9 cellular contexts compared by ENCODE assay signal in the genomic region with DNA sequence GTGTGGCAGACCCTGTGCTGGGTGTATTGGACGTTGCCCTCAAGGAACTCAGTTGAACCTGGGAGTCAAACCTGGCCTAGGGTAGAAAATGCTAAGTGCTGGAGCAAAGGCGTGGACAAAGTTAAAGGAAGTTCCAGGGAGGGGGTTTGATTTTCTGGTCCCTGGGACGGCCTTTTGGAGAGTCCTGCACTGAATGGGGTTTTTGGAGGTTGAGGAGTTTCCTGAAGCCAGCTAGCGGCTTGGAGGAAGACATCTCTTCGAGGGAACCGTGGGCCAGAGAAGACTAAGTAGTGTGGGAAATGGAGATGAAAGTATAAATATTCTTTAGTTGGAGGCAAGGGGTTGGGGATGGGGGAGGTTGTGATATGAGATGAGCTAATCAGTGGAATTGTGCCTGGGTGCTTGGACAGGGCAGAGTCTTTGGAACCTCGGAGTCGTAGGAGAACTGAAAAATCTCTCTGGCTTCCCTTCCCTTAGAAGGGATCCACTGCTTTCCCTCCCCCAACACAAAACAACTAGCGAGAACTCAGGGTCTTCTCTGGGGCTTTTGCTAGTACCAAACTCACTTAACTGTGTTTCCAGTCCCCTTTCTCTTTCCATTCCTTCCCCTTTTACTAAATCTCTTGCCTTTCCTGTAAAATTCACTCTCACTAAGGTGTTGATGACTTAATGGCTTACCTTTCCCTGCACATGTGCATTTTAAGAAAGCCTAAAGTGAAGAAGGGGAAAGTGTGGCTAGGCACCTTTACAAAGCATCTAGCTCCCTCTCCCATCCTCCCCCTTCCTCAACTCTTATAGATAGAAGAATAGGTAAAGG. TPM values are rescaled to one million over a fixed set of nuclear protein-coding genes. Genes with fewer than 3 reads are reported as not detected.
DNase-seq lines count a peak whose midpoint lies in the region; ATAC-seq, FAIRE-seq and TF ChIP-seq lines count a peak whose summit lies in the region.
"Had no signal": no experiment of that assay in that cellular context is flagged by ENCODE, and none has a peak within 500 bp of the region (broad histone marks: within the 10 kb centered on the region; RNA-seq: fewer than 3 reads in every experiment).

No MANE protein-coding gene starts in this region.

- peak overlapping the region; percentile 93 for H3K27ac ChIP-seq in keratinocyte (ENCODE audit: control insufficient read depth, insufficient read depth, low read length)
- peak overlapping the region; percentile 74 for H3K27ac ChIP-seq in substantia nigra (ENCODE audit: low read depth, low read length, poor library complexity, severe bottlenecking)

- ATAC-seq in GM21825 (IDR thresholded peaks at IDR 0.05; ENCODE audit: unreplicated experiment), result no peak

- H3K36me3 ChIP-seq in keratinocyte (ENCODE audit: control insufficient read depth in 2 of 2, extremely low read depth in 1 of 2, insufficient read depth in 2 of 2, low read length in 2 of 2), result no peaks in the 10 kb centered on the region

- H3K4me1 Mint-ChIP-seq in T-helper 1 cell treated with Interleukin-12 subunit alpha and Interleukin-12 subunit beta and Interleukin-4 antibody, amounts not matched to agents 30 μg/mL and 1 μg/mL, for 36 hours (ENCODE audit: low read depth), result peaks cover 53% of the 10 kb centered on the region
- peaks cover 63% of the 10 kb centered on the region for H3K4me1 Mint-ChIP-seq in activated naive CD8-positive, alpha-beta T cell (ENCODE audit: low read depth)

- H3K4me1 ChIP-seq in keratinocyte (ENCODE audit: control insufficient read depth, extremely low read depth, insufficient read depth, low read length), result peaks cover 25% of the 10 kb centered on the region

- H3K36me3 Mint-ChIP-seq in T-helper 1 cell treated with Interleukin-12 subunit alpha and Interleukin-12 subunit beta and Interleukin-4 antibody, amounts not matched to agents 30 μg/mL and 1 μg/mL, for 36 hours (ENCODE audit: low read depth), result peaks cover 11% of the 10 kb centered on the region
- peaks cover 2% of the 10 kb centered on the region for H3K36me3 Mint-ChIP-seq in activated naive CD8-positive, alpha-beta T cell

- H3K9me1 ChIP-seq in keratinocyte (ENCODE audit: control insufficient read depth, extremely low read depth, insufficient read depth, low read length), result no peaks in the 10 kb centered on the region

- no peaks in the 10 kb centered on the region for H3K27me3 ChIP-seq in keratinocyte (ENCODE audit: control insufficient read depth, extremely low read depth, insufficient read depth, low read length)

- FAIRE-seq in keratinocyte (lab: Jason Lieb, UNC), result peak; percentile 49
- FAIRE-seq: A204.1 had no signal

- no peak overlapping the region for H2AFZ ChIP-seq in keratinocyte (ENCODE audit: control insufficient read depth, low read length)

- H3K27ac Mint-ChIP-seq in T-helper 1 cell treated with Interleukin-12 subunit alpha and Interleukin-12 subunit beta and Interleukin-4 antibody, amounts not matched to agents 30 μg/mL and 1 μg/mL, for 36 hours, result peak overlapping the region; percentile 77
- H3K27ac Mint-ChIP-seq in activated naive CD8-positive, alpha-beta T cell, result peak overlapping the region; percentile 90

- DNase-seq in T-helper 1 cell (no peak), keratinocyte (ENCODE audit: low read depth, low spot score) (no peak), substantia nigra (lab: John Stamatoyannopoulos, UW) (peak in 1 of 49 donors; percentile 46), iPS-NIHi7 (ENCODE audit: extremely low spot score) (no peak), SKM-1 treated with dmso at 0.1 percent for 144 hours (lab: John Stamatoyannopoulos, UW; ENCODE audit: unreplicated experiment) (no peak)

- peak overlapping the region; percentile 88 for H3K4me2 ChIP-seq in keratinocyte (ENCODE audit: control insufficient read depth, extremely low read depth, insufficient read depth, low read depth, low read length)

- no peaks in the 10 kb centered on the region for H3K9me3 ChIP-seq in keratinocyte (ENCODE audit: control insufficient read depth, low read depth, low read length)

- H3K79me2 ChIP-seq in keratinocyte (ENCODE audit: control insufficient read depth, insufficient read depth, low read length), result peaks cover 49% of the 10 kb centered on the region

- peak overlapping the region; percentile 70 to 82 (median 74) for H3K4me3 ChIP-seq in keratinocyte (ENCODE audit: control insufficient read depth in 2 of 3, extremely low read depth in 1 of 3, insufficient read depth in 2 of 3, low read depth in 1 of 3, low read length in 3 of 3)

- dilution Hi-C loops in keratinocyte (cut with MboI; ENCODE audit: extremely low pct_ligation_motif_present, low sequenced_read_pairs), result no loop called here

- H3K4me3 Mint-ChIP-seq in T-helper 1 cell treated with Interleukin-12 subunit alpha and Interleukin-12 subunit beta and Interleukin-4 antibody, amounts not matched to agents 30 μg/mL and 1 μg/mL, for 36 hours, result peak overlapping the region; percentile 89
- peak overlapping the region; percentile 85 for H3K4me3 Mint-ChIP-seq in activated naive CD8-positive, alpha-beta T cell

- H4K20me1 ChIP-seq in keratinocyte (ENCODE audit: control insufficient read depth, extremely low read depth, insufficient read depth, low read length), result no peaks in the 10 kb centered on the region

- H3K9me3 Mint-ChIP-seq in T-helper 1 cell treated with Interleukin-12 subunit alpha and Interleukin-12 subunit beta and Interleukin-4 antibody, amounts not matched to agents 30 μg/mL and 1 μg/mL, for 36 hours, result no peaks in the 10 kb centered on the region
- H3K9me3 Mint-ChIP-seq in activated naive CD8-positive, alpha-beta T cell (ENCODE audit: low read depth), result no peaks in the 10 kb centered on the region

- no peaks in the 10 kb centered on the region for H3K27me3 Mint-ChIP-seq in T-helper 1 cell treated with Interleukin-12 subunit alpha and Interleukin-12 subunit beta and Interleukin-4 antibody, amounts not matched to agents 30 μg/mL and 1 μg/mL, for 36 hours (ENCODE audit: low read depth)
- no peaks in the 10 kb centered on the region for H3K27me3 Mint-ChIP-seq in activated naive CD8-positive, alpha-beta T cell

- peak overlapping the region; percentile 90 for H3K9ac ChIP-seq in keratinocyte (ENCODE audit: control insufficient read depth, extremely low read depth, insufficient read depth, low read length)

- no peak for TF ChIP-seq CTCF in keratinocyte (optimal IDR thresholded peaks at IDR 0.05 in 1 of 3, IDR thresholded peaks at IDR 0.05 in 1 of 3, conservative IDR thresholded peaks at IDR 0.05 in 1 of 3; ENCODE audit: extremely low read depth in 1 of 3, insufficient read depth in 2 of 3, low read length in 3 of 3)

RNA-seq across cellular contexts. Expression of a gene that starts 1.0 kb away (rescaled TPM):
- polyA plus RNA-seq in keratinocyte, result 13.3 to 19.4 TPM (median 16.0 TPM) in 3 replicates
- polyA plus RNA-seq in keratinocyte (2011; ENCODE audit: low read depth), result 4.2 TPM
- polyA plus RNA-seq in keratinocyte (2011; cell fraction: cytosol; rRNA removed), result 9.6 and 14.9 TPM in 2 replicates
- 35.2 and 41.4 TPM in 2 replicates for polyA plus RNA-seq in keratinocyte (2011; cell fraction: nucleus; rRNA removed)
- 8.6 and 11.0 TPM in 2 replicates for polyA plus RNA-seq in keratinocyte (2012; ENCODE audit: low replicate concordance)
- 119 to 272 TPM (median 187 TPM) in 3 replicates for polyA minus RNA-seq in keratinocyte
- polyA minus RNA-seq in keratinocyte (2011; cell fraction: cytosol; rRNA and poly(A)+ RNA removed), result 27.6 TPM
- 64.7 and 145 TPM in 2 replicates for polyA minus RNA-seq in keratinocyte (2011; cell fraction: nucleus; rRNA and poly(A)+ RNA removed)
